29 cellular contexts compared by ENCODE assay signal in genomic region chr16:83706394-83706793, GRCh38.
DNase-seq lines count a peak whose midpoint lies in the region; ATAC-seq and TF ChIP-seq lines count a peak whose summit lies in the region.
"Had no signal": no experiment of that assay in that cellular context is flagged by ENCODE, and none has a peak within 500 bp of the region (broad histone marks: within the 10 kb centered on the region; RNA-seq: fewer than 3 reads in every experiment).

No MANE protein-coding gene starts in this region.

- intact Hi-C loops in aorta (cut with DNase I): no loop called here
- intact Hi-C loops in cardiac septum (cut with DNase I): no loop called here

- peak; percentile 39 for DNase-seq in AG20443 (ENCODE audit: low spot score)
- peak; percentile 60 for DNase-seq in M059J (ENCODE audit: low read depth)
- DNase-seq in epithelial cell of esophagus (ENCODE audit: low read depth): peak; percentile 7
- DNase-seq in non-pigmented ciliary epithelial cell (ENCODE audit: low read depth): peak; percentile 55
- no peak for DNase-seq in aorta
- DNase-seq in OCI-M2 (lab: John Stamatoyannopoulos, UW; ENCODE audit: unreplicated experiment): no peak
- no peak for DNase-seq in cardiac septum (ENCODE audit: low spot score)
- DNase-seq: activated CD4-positive, alpha-beta T cell treated with anti-CD3 and anti-CD28 coated beads, Interleukin-2, amount 10 ng/mL, durations not matched to agents 24 days and 14 days; activated naive CD4-positive, alpha-beta T cell treated with anti-CD3 and anti-CD28 coated beads for 36 hours; activated T-cell treated with anti-CD3 and anti-CD28 coated beads, Interleukin-2, amount 50 U/mL, for 72 hours; CD4-positive, CD25-positive, alpha-beta regulatory T cell; central memory CD4-positive, alpha-beta T cell; dorsolateral prefrontal cortex; GOT3; heart left ventricle; left lung; NCI-H1105; NCI-H2029; NCI-H2227 treated with DMSO at 0.1 percent for 48 hours; ovary; stimulated activated CD4-positive, alpha-beta T cell treated with anti-CD3 and anti-CD28 coated beads, Interleukin-4, amount 100 ng/mL, for 24 hours; stimulated activated naive B cell treated with anti-CD40 and anti-IgM and Interleukin-4, amounts not matched to agents 10 μg/mL and 1 μg/mL and 100 μg/mL, for 72 hours; T-helper 2 cell; testis; WERI-Rb-1 had no signal

- WGBS in aorta, 2 donors: 90 to 96% methylated on average over 4 of the region's 4 CpGs

- H3K9me3 ChIP-seq in aorta (ENCODE audit: control insufficient read depth, low read length): no peaks in the 10 kb centered on the region
- H3K9me3 ChIP-seq: heart left ventricle, left lung, ovary, testis had no signal

- no peak overlapping the region for H3K27ac ChIP-seq in aorta (ENCODE audit: low read depth in 1 of 2, low read length in 2 of 2)
- H3K27ac ChIP-seq: dorsolateral prefrontal cortex, heart left ventricle, left lung, ovary, RWPE1, SK-N-MC, testis, WERI-Rb-1 had no signal

- no peaks in the 10 kb centered on the region for H3K36me3 ChIP-seq in aorta (ENCODE audit: control insufficient read depth in 1 of 2, insufficient read depth in 2 of 2, low read length in 1 of 2)
- H3K36me3 ChIP-seq: heart left ventricle, left lung, ovary, WERI-Rb-1 had no signal

- peaks cover 0 to 2% of the 10 kb centered on the region in 2 donors for H3K4me1 ChIP-seq in aorta (ENCODE audit: control insufficient read depth in 1 of 2, insufficient read depth in 2 of 2, low read length in 2 of 2)
- H3K4me1 ChIP-seq: heart left ventricle, left lung, testis had no signal

- H3K4me3 ChIP-seq in epithelial cell of esophagus (ENCODE audit: low read length) (no peak overlapping the region), aorta (ENCODE audit: low read length in 2 of 2) (no peak overlapping the region)
- H3K4me3 ChIP-seq: dorsolateral prefrontal cortex, heart left ventricle, left lung, ovary, SK-N-MC, testis had no signal

- no peaks in the 10 kb centered on the region for H3K27me3 ChIP-seq in aorta (ENCODE audit: control insufficient read depth in 1 of 2, insufficient read depth in 2 of 2, low read length in 1 of 2)
- H3K27me3 ChIP-seq: heart left ventricle, left lung, ovary, testis had no signal

- ATAC-seq in aorta (ENCODE audit: low FRiP score) (no peak), GM18520 (IDR thresholded peaks at IDR 0.05; ENCODE audit: unreplicated experiment) (no peak)
- ATAC-seq: activated T-cell treated with anti-CD3 and anti-CD28 coated beads, Interleukin-2, amount 50 U/mL, for 72 hours; heart left ventricle; left lung; natural killer cell treated with Interleukin-12 subunit alpha and Interleukin-12 subunit beta and Interleukin-15 and Interleukin-18, amount 100 ng/mL, for 72 hours; stimulated activated naive B cell treated with anti-CD40 and anti-IgM and Interleukin-4, amounts not matched to agents 10 μg/mL and 1 μg/mL and 100 μg/mL, for 72 hours had no signal

- no peak for TF ChIP-seq CTCF in epithelial cell of esophagus (IDR thresholded peaks at IDR 0.05; ENCODE audit: insufficient read depth, low read depth, low read length, missing control alignments)

Comparison
In these comparisons a context has a peak if more than half of its experiments do, and no peak if none do; other contexts are left out.
1. DNase-seq: peak in AG20443 (single experiment), M059J (single experiment), epithelial cell of esophagus (single experiment) and non-pigmented ciliary epithelial cell (single experiment); none in aorta (0 of 2), OCI-M2 (single experiment) and cardiac septum (single experiment).